ENCODE assay signal across 9 cellular contexts in genomic region chr3:126083138-126083445, GRCh38. TPM values are rescaled to one million over a fixed set of nuclear protein-coding genes. Genes with fewer than 3 reads are reported as not detected.
A peak's percentile ranks its signal among the peaks of the same experiment; 100 is the strongest.
DNase-seq lines count a peak whose midpoint lies in the region; ATAC-seq, FAIRE-seq and TF ChIP-seq lines count a peak whose summit lies in the region.
"Had no signal": no experiment of that assay in that cellular context is flagged by ENCODE, and none has a peak within 500 bp of the region (broad histone marks: within the 10 kb centered on the region; RNA-seq: fewer than 3 reads in every experiment).

No MANE protein-coding gene starts in this region.

- no peaks in the 10 kb centered on the region for H3K27me3 Mint-ChIP-seq in activated CD4-positive, alpha-beta T cell treated with anti-CD3 and anti-CD28 coated beads, Interleukin-2, amount 10 ng/mL, durations not matched to agents 24 days and 14 days
- H3K27me3 Mint-ChIP-seq in activated naive CD8-positive, alpha-beta T cell treated with anti-CD3 and anti-CD28 coated beads for 36 hours = no peaks in the 10 kb centered on the region

- no peaks in the 10 kb centered on the region for H3K36me3 ChIP-seq in kidney (ENCODE audit: control insufficient read depth in 1 of 2, insufficient read depth in 2 of 2, low read length in 2 of 2)
- H3K36me3 ChIP-seq in testis (ENCODE audit: low read depth, missing control alignments) = no peaks in the 10 kb centered on the region
- H3K36me3 ChIP-seq: neutrophil had no signal

- DNase-seq in activated CD4-positive, alpha-beta T cell treated with anti-CD3 and anti-CD28 coated beads, Interleukin-2, amount 10 ng/mL, durations not matched to agents 24 days and 14 days = no peak
- no peak for DNase-seq in activated CD4-positive, alpha-beta T cell treated with anti-CD3 and anti-CD28 coated beads for 1 hour
- DNase-seq in activated naive CD8-positive, alpha-beta T cell treated with anti-CD3 and anti-CD28 coated beads for 36 hours = no peak
- DNase-seq in kidney (no peak), testis (no peak), LoVo (ENCODE audit: low spot score) (no peak)

- peak overlapping the region in 1 of 2 donors; percentile 69 for H3K9ac ChIP-seq in kidney (ENCODE audit: low read length in 2 of 2)

- H3K27me3 ChIP-seq in testis = no peaks in the 10 kb centered on the region

- H3K4me1 ChIP-seq in kidney (ENCODE audit: control insufficient read depth in 1 of 2, insufficient read depth in 1 of 2, low read depth in 1 of 2, low read length in 2 of 2) (peaks cover 0 to 3% of the 10 kb centered on the region in 2 donors), testis (peaks cover 30% of the 10 kb centered on the region)

- H3K4me1 Mint-ChIP-seq in activated CD4-positive, alpha-beta T cell treated with anti-CD3 and anti-CD28 coated beads, Interleukin-2, amount 10 ng/mL, durations not matched to agents 24 days and 14 days = peaks cover 15% of the 10 kb centered on the region
- H3K4me1 Mint-ChIP-seq in activated naive CD8-positive, alpha-beta T cell treated with anti-CD3 and anti-CD28 coated beads for 36 hours = peaks cover 24% of the 10 kb centered on the region

- H3K27ac Mint-ChIP-seq in activated CD4-positive, alpha-beta T cell treated with anti-CD3 and anti-CD28 coated beads, Interleukin-2, amount 10 ng/mL, durations not matched to agents 24 days and 14 days = peak overlapping the region; percentile 87
- peak overlapping the region; percentile 94 for H3K27ac Mint-ChIP-seq in activated naive CD8-positive, alpha-beta T cell treated with anti-CD3 and anti-CD28 coated beads for 36 hours

- ATAC-seq in GM19023 (IDR thresholded peaks at IDR 0.05; ENCODE audit: unreplicated experiment) = no peak
- no peak for ATAC-seq in HG02571 (IDR thresholded peaks at IDR 0.05; ENCODE audit: unreplicated experiment)

- H3K9me3 ChIP-seq in kidney (ENCODE audit: control insufficient read depth in 1 of 2, low read length in 2 of 2) (no peaks in the 10 kb centered on the region), testis (no peaks in the 10 kb centered on the region)
- H3K9me3 ChIP-seq: neutrophil had no signal

- intact Hi-C loops in activated CD4-positive, alpha-beta T cell treated with anti-CD3 and anti-CD28 coated beads, Interleukin-2, amount 10 ng/mL, durations not matched to agents 24 days and 14 days (cut with micrococcal nuclease) = loop anchor here (5.0 kb wide), 2 partner anchors 274 to 394 kb away; partner anchors contain the start of genes KLF15 and ZXDC
- intact Hi-C loops in kidney (cut with DNase I) (no loop called here), testis (cut with DNase I; ENCODE audit: low total_unique reads) (no loop called here)

- peak overlapping the region; percentile 63 to 64 for H3K4me3 ChIP-seq in kidney (ENCODE audit: low read length in 2 of 2)
- H3K4me3 ChIP-seq in testis = peak overlapping the region; percentile 82 to 94

- 6 to 35% methylated on average over 3 of the region's 3 CpGs for WGBS in testis, 2 donors

- no peaks in the 10 kb centered on the region for H3K36me3 Mint-ChIP-seq in activated CD4-positive, alpha-beta T cell treated with anti-CD3 and anti-CD28 coated beads, Interleukin-2, amount 10 ng/mL, durations not matched to agents 24 days and 14 days (ENCODE audit: low read depth)
- peaks cover 24% of the 10 kb centered on the region for H3K36me3 Mint-ChIP-seq in activated naive CD8-positive, alpha-beta T cell treated with anti-CD3 and anti-CD28 coated beads for 36 hours

- FAIRE-seq in kidney (lab: Jason Lieb, UNC) = no peak

- H3K27ac ChIP-seq in kidney (ENCODE audit: low read depth in 2 of 2, low read length in 2 of 2) (no peak overlapping the region), testis (peak overlapping the region; percentile 91 to 92)
- H3K27ac ChIP-seq: neutrophil had no signal

- no peak for TF ChIP-seq POLR2A in testis (IDR thresholded peaks at IDR 0.05)

- TF ChIP-seq CTCF in kidney (IDR thresholded peaks at IDR 0.05; ENCODE audit: borderline replicate concordance, extremely low read depth, insufficient read depth) = no peak
- TF ChIP-seq CTCF in testis (IDR thresholded peaks at IDR 0.05) = no peak

- H3K4me3 Mint-ChIP-seq in activated CD4-positive, alpha-beta T cell treated with anti-CD3 and anti-CD28 coated beads, Interleukin-2, amount 10 ng/mL, durations not matched to agents 24 days and 14 days = peak overlapping the region; percentile 85
- peak overlapping the region; percentile 97 for H3K4me3 Mint-ChIP-seq in activated naive CD8-positive, alpha-beta T cell treated with anti-CD3 and anti-CD28 coated beads for 36 hours

- H3K9me3 Mint-ChIP-seq in activated CD4-positive, alpha-beta T cell treated with anti-CD3 and anti-CD28 coated beads, Interleukin-2, amount 10 ng/mL, durations not matched to agents 24 days and 14 days = no peaks in the 10 kb centered on the region
- peaks cover 2% of the 10 kb centered on the region for H3K9me3 Mint-ChIP-seq in activated naive CD8-positive, alpha-beta T cell treated with anti-CD3 and anti-CD28 coated beads for 36 hours

RNA-seq across cellular contexts. Expression of gene SLC41A3, which starts 0.8 kb away (rescaled TPM):
- total RNA-seq in activated CD4-positive, alpha-beta T cell treated with anti-CD3 and anti-CD28 coated beads, Interleukin-2, amount 10 ng/mL, durations not matched to agents 24 days and 14 days = 17.9 and 20.1 TPM in 2 replicates
- total RNA-seq in activated naive CD8-positive, alpha-beta T cell treated with anti-CD3 and anti-CD28 coated beads for 36 hours = 10 to 100 TPM; 26.6 to 30.7 TPM
- total RNA-seq in kidney (74.3 TPM), testis (100 to 1,000 TPM; 160 to 220 TPM)
- polyA plus RNA-seq in kidney (ENCODE audit: insufficient read depth, low read depth, low replicate concordance) (31.6 TPM), testis (ENCODE audit: insufficient read depth, low read depth, low replicate concordance) (161 TPM)

Comparison
In these comparisons a context has a peak if more than half of its experiments do, and no peak if none do; other contexts are left out.
1. H3K27ac ChIP-seq: peak in testis (2 of 2); none in kidney (0 of 2).